In the genomic region with DNA sequence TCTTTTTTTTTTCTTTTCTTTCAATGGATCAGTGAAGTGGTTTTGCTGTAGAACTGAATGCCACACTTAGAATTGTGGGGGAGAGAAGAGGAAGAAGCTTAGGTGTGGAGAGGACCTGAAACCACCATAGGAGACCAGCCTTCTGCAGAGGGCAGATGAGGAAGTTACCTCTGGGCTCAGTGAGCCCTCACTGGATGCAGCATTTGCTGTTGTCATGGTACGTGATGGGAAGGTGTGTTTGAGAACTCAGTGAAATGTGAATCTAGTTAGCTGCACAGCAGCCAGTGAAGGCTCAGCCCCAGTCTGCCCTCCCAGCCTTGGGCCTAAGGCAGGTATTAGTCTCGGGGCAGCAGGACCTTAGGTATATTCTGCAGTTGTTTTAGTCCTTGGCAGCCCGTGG, we compare ENCODE assay signal across 9 cellular contexts. TPM values are rescaled to one million over a fixed set of nuclear protein-coding genes. Genes with fewer than 3 reads are reported as not detected.
DNase-seq lines count a peak whose midpoint lies in the region; ATAC-seq lines count a peak whose summit lies in the region.
"Had no signal": no experiment of that assay in that cellular context is flagged by ENCODE, and none has a peak within 500 bp of the region (broad histone marks: within the 10 kb centered on the region; RNA-seq: fewer than 3 reads in every experiment).

No MANE protein-coding gene starts in this region.

- H3K9me3 Mint-ChIP-seq in activated CD4-positive, alpha-beta memory T cell treated with anti-CD3 and anti-CD28 coated beads for 36 hours: peaks cover 6% of the 10 kb centered on the region

- ATAC-seq in GM19043 (IDR thresholded peaks at IDR 0.05; ENCODE audit: low read depth, unreplicated experiment): peak; percentile 99
- ATAC-seq in HG03095 (IDR thresholded peaks at IDR 0.05; ENCODE audit: unreplicated experiment): peak; percentile 98

- DNase-seq in activated CD4-positive, alpha-beta memory T cell treated with anti-CD3 and anti-CD28 coated beads for 36 hours: peak; percentile 25
- DNase-seq in NCI-H2227 (lab: John Stamatoyannopoulos, UW; ENCODE audit: unreplicated experiment) (no peak), NCI-H2081 (lab: John Stamatoyannopoulos, UW) (no peak), cerebellar cortex (ENCODE audit: low spot score) (no peak), H7 (no peak)
- DNase-seq: DMS 273 treated with DMSO at 0.1 percent for 48 hours had no signal

- peaks cover 70% of the 10 kb centered on the region for H3K36me3 ChIP-seq in BLaER1
- H3K36me3 ChIP-seq in H7 (replicated peaks; ENCODE audit: control insufficient read depth, insufficient read depth, low read length): peaks cover 9% of the 10 kb centered on the region

- H3K4me1 Mint-ChIP-seq in activated CD4-positive, alpha-beta memory T cell treated with anti-CD3 and anti-CD28 coated beads for 36 hours (ENCODE audit: low read depth): peaks cover 83% of the 10 kb centered on the region

- H4K20me1 ChIP-seq in BLaER1: peaks cover 99% of the 10 kb centered on the region

- H3K27me3 ChIP-seq in BLaER1 (no peaks in the 10 kb centered on the region), H7 (ENCODE audit: control insufficient read depth, insufficient read depth, low read length) (no peaks in the 10 kb centered on the region)

- H3K4me3 Mint-ChIP-seq in activated CD4-positive, alpha-beta memory T cell treated with anti-CD3 and anti-CD28 coated beads for 36 hours: no peak overlapping the region

- POLR2A ChIA-PET in activated CD4-positive, alpha-beta memory T cell treated with anti-CD3 and anti-CD28 coated beads for 36 hours (lab: Charles Lee): interaction anchor here (1.2 to 2.3 kb wide), 2 partner anchors 11 to 16 kb away, joined by 4 to 7 read pairs; no protein-coding TSS in a partner anchor

- no peaks in the 10 kb centered on the region for H3K9me3 ChIP-seq in BLaER1

- peak overlapping the region; percentile 22 for H3K4me2 ChIP-seq in BLaER1

- H3K27ac ChIP-seq in BLaER1: peak overlapping the region; percentile 10; the same call in 1 of the 2 replicates

- intact Hi-C loops in activated CD4-positive, alpha-beta memory T cell treated with anti-CD3 and anti-CD28 coated beads for 36 hours (cut with micrococcal nuclease): no loop called here

- H3K4me1 ChIP-seq in BLaER1: peaks cover 32% of the 10 kb centered on the region

- no peaks in the 10 kb centered on the region for H3K27me3 Mint-ChIP-seq in activated CD4-positive, alpha-beta memory T cell treated with anti-CD3 and anti-CD28 coated beads for 36 hours

- CTCF ChIA-PET in activated CD4-positive, alpha-beta memory T cell treated with anti-CD3 and anti-CD28 coated beads for 36 hours (lab: Charles Lee): interaction anchor here (1.0 to 3.3 kb wide), 4 partner anchors 10 to 45 kb away, joined by 3 to 13 read pairs (median 6); no protein-coding TSS in a partner anchor

- no peak overlapping the region for H3K4me3 ChIP-seq in BLaER1
- no peak overlapping the region for H3K4me3 ChIP-seq in H7 (ENCODE audit: insufficient read depth, low read depth, low read length)

- H3K27ac Mint-ChIP-seq in activated CD4-positive, alpha-beta memory T cell treated with anti-CD3 and anti-CD28 coated beads for 36 hours: peak overlapping the region; percentile 77

- peaks cover 36% of the 10 kb centered on the region for H3K36me3 Mint-ChIP-seq in activated CD4-positive, alpha-beta memory T cell treated with anti-CD3 and anti-CD28 coated beads for 36 hours

- no peak overlapping the region for H3K9ac ChIP-seq in BLaER1

RNA-seq across cellular contexts. Expression of gene CYFIP2, which starts 17.5 kb away (rescaled TPM):
- 100 to 1,000 TPM; 319 to 321 TPM for total RNA-seq in activated CD4-positive, alpha-beta memory T cell treated with anti-CD3 and anti-CD28 coated beads for 36 hours
- total RNA-seq in H7 (2014; rRNA removed; shearing (Covaris generic)): 14.3 and 20.5 TPM in 2 replicates

Comparison
In these comparisons a context has a peak if more than half of its experiments do, and no peak if none do; other contexts are left out.
1. RNA of gene CYFIP2, which starts 17.5 kb away (total RNA-seq): 319 to 321 TPM in activated CD4-positive, alpha-beta memory T cell treated with anti-CD3 and anti-CD28 coated beads for 36 hours; 14.3 to 20.5 TPM in H7; every median in the first group is over 10 times any median in the second.